In the genomic region with DNA sequence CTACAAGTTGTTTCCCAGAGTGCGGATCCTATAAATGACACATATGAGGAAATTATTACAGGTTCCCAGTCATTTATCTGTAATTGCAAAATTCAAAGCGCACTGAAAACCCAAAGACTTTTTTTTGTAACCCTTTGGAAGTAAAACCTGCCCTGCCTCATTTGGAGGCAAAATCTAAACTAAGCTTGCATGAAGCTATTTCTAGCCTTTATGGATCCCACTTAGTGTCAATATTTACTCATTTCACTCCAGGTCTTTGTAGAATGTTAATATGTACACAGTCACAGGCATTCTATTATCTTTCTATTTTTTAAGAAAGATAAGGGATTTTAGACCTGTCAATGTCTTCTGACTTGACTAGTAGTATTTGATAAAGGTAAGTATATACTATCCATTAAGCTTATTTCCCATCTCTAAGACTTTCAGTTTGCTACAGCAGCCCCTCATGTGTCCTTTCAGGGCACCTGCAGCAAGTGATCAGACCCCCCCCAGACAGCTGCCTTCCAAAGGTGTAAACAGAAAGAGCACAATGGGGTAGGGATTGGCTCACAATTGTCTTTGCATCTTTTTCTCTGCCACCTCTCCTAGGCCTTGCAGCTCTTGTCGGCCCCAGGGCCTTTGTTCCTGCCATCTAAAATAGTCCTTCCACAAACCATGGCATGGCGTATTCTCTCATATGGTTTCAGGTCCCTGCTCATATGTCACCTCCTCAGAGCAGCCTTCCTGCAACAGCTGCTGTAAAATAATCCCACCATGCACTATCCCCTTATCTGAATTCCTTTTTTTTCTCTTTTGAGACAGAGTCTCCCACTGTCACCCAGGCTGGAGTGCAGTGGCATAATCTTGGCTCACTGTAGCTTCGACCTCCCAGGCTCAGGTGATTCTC, we compare ENCODE assay signal across 14 cellular contexts. TPM values are rescaled to one million over a fixed set of nuclear protein-coding genes. Genes with fewer than 3 reads are reported as not detected.
A peak's percentile ranks its signal among the peaks of the same experiment; 100 is the strongest.
DNase-seq lines count a peak whose midpoint lies in the region; TF ChIP-seq lines count a peak whose summit lies in the region.
"Had no signal": no experiment of that assay in that cellular context is flagged by ENCODE, and none has a peak within 500 bp of the region (broad histone marks: within the 10 kb centered on the region; RNA-seq: fewer than 3 reads in every experiment).

No MANE protein-coding gene starts in this region.

- peak overlapping the region; percentile 86 for H3K4me3 Mint-ChIP-seq in activated T-helper 2 cell treated with anti-CD3 and anti-CD28 coated beads, Interferon-gamma antibody, Interleukin-2, Interleukin-4, amounts not matched to agents 10 μg/mL and 5 μg/mL and 100 μg/mL, durations not matched to agents 14 hours and 24 hours and 36 hours (ENCODE audit: low read depth)
- H3K4me3 Mint-ChIP-seq in nephron: peak overlapping the region; percentile 91 to 93 (median 92)

- H3K4me3 ChIP-seq in LNCaP clone FGC (ENCODE audit: low read depth, low read length): peak overlapping the region; percentile 20

- DNase-seq in NCI-H1092 treated with DMSO at 0.1 percent for 48 hours (lab: John Stamatoyannopoulos, UW) (peak; percentile 13), NCI-H1092 (lab: John Stamatoyannopoulos, UW) (no peak), LNCaP clone FGC (ENCODE audit: low read depth) (no peak), SIG-M5 (lab: John Stamatoyannopoulos, UW) (no peak), COLO829 (ENCODE audit: low spot score) (no peak), NCI-H446 treated with DMSO at 0.1 percent for 48 hours (lab: John Stamatoyannopoulos, UW) (no peak)
- DNase-seq in activated T-helper 2 cell treated with anti-CD3 and anti-CD28 coated beads, Interferon-gamma antibody, Interleukin-2, Interleukin-4, amounts not matched to agents 10 μg/mL and 5 μg/mL and 100 μg/mL, durations not matched to agents 14 hours and 24 hours and 36 hours (ENCODE audit: low spot score): no peak
- DNase-seq: activated CD4-positive, alpha-beta T cell treated with anti-CD3 and anti-CD28 coated beads for 4 hours; activated naive CD4-positive, alpha-beta T cell; esophagus squamous epithelium; NCI-H526; sigmoid colon; SK-N-SH had no signal

- no peak overlapping the region for H3K27ac Mint-ChIP-seq in activated T-helper 2 cell treated with anti-CD3 and anti-CD28 coated beads, Interferon-gamma antibody, Interleukin-2, Interleukin-4, amounts not matched to agents 10 μg/mL and 5 μg/mL and 100 μg/mL, durations not matched to agents 14 hours and 24 hours and 36 hours
- H3K27ac Mint-ChIP-seq in nephron: peak overlapping the region in 2 of 3 experiments; percentile 6 to 93

- TF ChIP-seq CTCF in LNCaP clone FGC (IDR thresholded peaks at IDR 0.05; ENCODE audit: control insufficient read depth, extremely low read depth, insufficient read depth) (no peak), nephron (IDR thresholded peaks at IDR 0.05; ENCODE audit: unreplicated experiment in 3 of 3) (no peak)

- peaks cover 4% of the 10 kb centered on the region for H3K36me3 Mint-ChIP-seq in activated T-helper 2 cell treated with anti-CD3 and anti-CD28 coated beads, Interferon-gamma antibody, Interleukin-2, Interleukin-4, amounts not matched to agents 10 μg/mL and 5 μg/mL and 100 μg/mL, durations not matched to agents 14 hours and 24 hours and 36 hours (ENCODE audit: low read depth)
- H3K36me3 Mint-ChIP-seq in nephron (ENCODE audit: low read depth): no peaks in the 10 kb centered on the region

- H3K9me3 Mint-ChIP-seq in activated T-helper 2 cell treated with anti-CD3 and anti-CD28 coated beads, Interferon-gamma antibody, Interleukin-2, Interleukin-4, amounts not matched to agents 10 μg/mL and 5 μg/mL and 100 μg/mL, durations not matched to agents 14 hours and 24 hours and 36 hours: no peaks in the 10 kb centered on the region
- no peaks in the 10 kb centered on the region for H3K9me3 Mint-ChIP-seq in nephron

- H3K27me3 Mint-ChIP-seq in activated T-helper 2 cell treated with anti-CD3 and anti-CD28 coated beads, Interferon-gamma antibody, Interleukin-2, Interleukin-4, amounts not matched to agents 10 μg/mL and 5 μg/mL and 100 μg/mL, durations not matched to agents 14 hours and 24 hours and 36 hours (ENCODE audit: low read depth): peaks cover 5% of the 10 kb centered on the region
- H3K27me3 Mint-ChIP-seq in nephron (ENCODE audit: low read depth): no peaks in the 10 kb centered on the region

- intact Hi-C loops in activated T-helper 2 cell treated with anti-CD3 and anti-CD28 coated beads, Interferon-gamma antibody, Interleukin-2, Interleukin-4, amounts not matched to agents 10 μg/mL and 5 μg/mL and 100 μg/mL, durations not matched to agents 14 hours and 24 hours and 36 hours (cut with micrococcal nuclease): loop anchor here (5.0 kb wide), 5 partner anchors 97 to 397 kb away; a partner anchor contains a TSS

- peaks cover 6% of the 10 kb centered on the region for H3K4me1 Mint-ChIP-seq in activated T-helper 2 cell treated with anti-CD3 and anti-CD28 coated beads, Interferon-gamma antibody, Interleukin-2, Interleukin-4, amounts not matched to agents 10 μg/mL and 5 μg/mL and 100 μg/mL, durations not matched to agents 14 hours and 24 hours and 36 hours (ENCODE audit: low read depth)
- H3K4me1 Mint-ChIP-seq in nephron: peaks cover 25% of the 10 kb centered on the region

RNA-seq across cellular contexts. Expression of a gene that starts 1.3 kb away (rescaled TPM):
- 96.3 and 99.8 TPM in 2 replicates for total RNA-seq in activated T-helper 2 cell treated with anti-CD3 and anti-CD28 coated beads, Interferon-gamma antibody, Interleukin-2, Interleukin-4, amounts not matched to agents 10 μg/mL and 5 μg/mL and 100 μg/mL, durations not matched to agents 14 hours and 24 hours and 36 hours

RNA-seq across cellular contexts. Expression of a gene that starts 39.2 kb away (rescaled TPM):
- 151 and 161 TPM in 2 replicates for total RNA-seq in activated T-helper 2 cell treated with anti-CD3 and anti-CD28 coated beads, Interferon-gamma antibody, Interleukin-2, Interleukin-4, amounts not matched to agents 10 μg/mL and 5 μg/mL and 100 μg/mL, durations not matched to agents 14 hours and 24 hours and 36 hours
